Comparison of ENCODE assay signal across 7 cellular contexts in genomic region chr12:102879144-102879763, GRCh38. TPM values are rescaled to one million over a fixed set of nuclear protein-coding genes. Genes with fewer than 3 reads are reported as not detected.
DNase-seq lines count a peak whose midpoint lies in the region; ATAC-seq and TF ChIP-seq lines count a peak whose summit lies in the region.

No MANE protein-coding gene starts in this region.

- no peak overlapping the region for H2BK12ac ChIP-seq in H9 (ENCODE audit: insufficient read length, low read depth, low read length)

- TF ChIP-seq EP300 in neural cell (conservative IDR thresholded peaks at IDR 0.05; ENCODE audit: poor library complexity, severe bottlenecking): no peak

- no peak overlapping the region for H3K4me3 ChIP-seq in esophagus squamous epithelium
- H3K4me3 ChIP-seq in neural cell (ENCODE audit: low read length): no peak overlapping the region

- H3K9me3 Mint-ChIP-seq in H9: no peaks in the 10 kb centered on the region; a peak in 1 of 5 replicates

- no peak overlapping the region for H4K91ac ChIP-seq in H9 (ENCODE audit: insufficient read length, low read depth, low read length)

- H3K27ac ChIP-seq in H9 (ENCODE audit: insufficient read length, low read depth, low read length) (no peak overlapping the region), esophagus squamous epithelium (no peak overlapping the region), neural cell (ENCODE audit: low read length) (no peak overlapping the region)

- H2BK120ac ChIP-seq in H9 (ENCODE audit: low read depth, low read length, poor library complexity, severe bottlenecking): no peak overlapping the region

- H4K20me1 ChIP-seq in H9 (ENCODE audit: control insufficient read depth, insufficient read depth, insufficient read length) (no peaks in the 10 kb centered on the region), neural cell (ENCODE audit: insufficient read depth) (no peaks in the 10 kb centered on the region)

- no peak overlapping the region for H2BK15ac ChIP-seq in H9 (ENCODE audit: low read depth, low read length)

- no CpG with 5 or more reads among the region's 9 CpGs for WGBS in H9 (ENCODE audit: extremely low coverage, insufficient read length, low lambda C conversion rate)
- 8 to 20% methylated on average over 8 to 9 of the region's 9 CpGs for WGBS in esophagus squamous epithelium, 2 donors

- intact Hi-C loops in esophagus squamous epithelium (cut with DNase I): no loop called here

- peak; percentile 75 for TF ChIP-seq RAD21 in neural cell (conservative IDR thresholded peaks at IDR 0.05)

- H3K4ac ChIP-seq in H9 (ENCODE audit: low read depth, low read length): no peak overlapping the region

- H2AFZ ChIP-seq in H9 (ENCODE audit: low read length): no peak overlapping the region
- H2AFZ ChIP-seq in neural cell (ENCODE audit: low read depth, low read length): no peak overlapping the region

- no peak overlapping the region for H3K18ac ChIP-seq in H9 (ENCODE audit: insufficient read length, low read depth, low read length)

- H3K14ac ChIP-seq in H9 (ENCODE audit: insufficient read depth, low read length): no peak overlapping the region

- no peak overlapping the region for H3K4me3 Mint-ChIP-seq in H9

- no peak overlapping the region for H4K5ac ChIP-seq in H9 (ENCODE audit: insufficient read length, low read depth, low read length)

- DNase-seq in H9 (peak; percentile 84), NCI-H1105 treated with DMSO at 0.1 percent for 48 hours (lab: John Stamatoyannopoulos, UW) (peak; percentile 43), SIG-M5 treated with dmso at 0.1 percent for 504 hours (lab: John Stamatoyannopoulos, UW; ENCODE audit: unreplicated experiment) (peak; percentile 83), esophagus squamous epithelium (lab: John Stamatoyannopoulos, UW) (no peak)

- H3K27me3 ChIP-seq in H9 (ENCODE audit: insufficient read depth, low read length) (no peaks in the 10 kb centered on the region), esophagus squamous epithelium (peaks cover 0 to 19% (median 0%) of the 10 kb centered on the region in 4 donors), neural cell (ENCODE audit: insufficient read depth, low read depth, low read length) (peaks cover 14% of the 10 kb centered on the region)

- H3K4me2 ChIP-seq in H9 (ENCODE audit: insufficient read depth, insufficient read length, low read length): no peak overlapping the region
- no peak overlapping the region for H3K4me2 ChIP-seq in neural cell (ENCODE audit: low read length)

- no peak overlapping the region for H3K9ac ChIP-seq in H9 (ENCODE audit: extremely low read depth, insufficient read length, low read length)
- H3K9ac ChIP-seq in neural cell (ENCODE audit: low read length): no peak overlapping the region

- no peaks in the 10 kb centered on the region for H3K79me1 ChIP-seq in H9 (ENCODE audit: insufficient read depth, low read depth, low read length, poor library complexity, severe bottlenecking)

- H3K36me3 Mint-ChIP-seq in H9 (ENCODE audit: insufficient read depth in 1 of 3, low read depth in 3 of 3): no peaks in the 10 kb centered on the region

- H2BK20ac ChIP-seq in H9 (ENCODE audit: low read depth, low read length, poor library complexity, severe bottlenecking): no peak overlapping the region

- H3K56ac ChIP-seq in H9 (ENCODE audit: insufficient read length, low read depth, low read length): no peak overlapping the region

- H3K4me1 Mint-ChIP-seq in H9: peaks cover 2 to 13% of the 10 kb centered on the region in 2 experiments; a peak in 3 of 4 replicates

- ATAC-seq in GM18858 (IDR thresholded peaks at IDR 0.05; ENCODE audit: unreplicated experiment): no peak

- no peak overlapping the region for H3K27ac Mint-ChIP-seq in H9

- peaks cover 1% of the 10 kb centered on the region for H3K27me3 Mint-ChIP-seq in H9 (ENCODE audit: low read depth)

- no peak overlapping the region for H3K23ac ChIP-seq in H9 (ENCODE audit: insufficient read length, low read depth, low read length)

- no peak overlapping the region for H2BK5ac ChIP-seq in H9 (ENCODE audit: insufficient read length, low read length)

- H4K8ac ChIP-seq in H9 (replicated peaks; ENCODE audit: insufficient read length, low read depth, low read length): no peak overlapping the region

- no peak for TF ChIP-seq POLR2A in esophagus squamous epithelium (IDR thresholded peaks at IDR 0.05)

- H2AK5ac ChIP-seq in H9 (ENCODE audit: insufficient read length, low read length): no peak overlapping the region

- no peaks in the 10 kb centered on the region for H3K9me2 ChIP-seq in neural cell (ENCODE audit: insufficient read depth, low read length)

- no peak overlapping the region for H3T11ph ChIP-seq in H9 (ENCODE audit: low read length)

- no peaks in the 10 kb centered on the region for H3F3A ChIP-seq in neural cell (ENCODE audit: insufficient read depth, low read length, poor library complexity, severe bottlenecking)

- TF ChIP-seq CTCF in GM12872 (IDR thresholded peaks at IDR 0.05; ENCODE audit: insufficient read depth, low read depth, low read length) (peak; percentile 68), H9 (conservative IDR thresholded peaks at IDR 0.05) (peak; percentile 75), esophagus squamous epithelium (IDR thresholded peaks at IDR 0.05) (peak in 4 of 6 experiments; percentile 13 to 55 (median 30)), neural cell (IDR thresholded peaks at IDR 0.05; ENCODE audit: poor library complexity, severe bottlenecking) (peak; percentile 76)

- no peaks in the 10 kb centered on the region for H3K23me2 ChIP-seq in H9 (ENCODE audit: insufficient read length, low read depth, low read length, poor library complexity, severe bottlenecking)

- H3K4me1 ChIP-seq in H9 (ENCODE audit: insufficient read depth, low read length) (no peaks in the 10 kb centered on the region), esophagus squamous epithelium (peaks cover 0 to 5% (median 0%) of the 10 kb centered on the region in 3 donors)

- H3K36me3 ChIP-seq in esophagus squamous epithelium: no peaks in the 10 kb centered on the region
- H3K36me3 ChIP-seq in neural cell (ENCODE audit: insufficient read depth, low read length): no peaks in the 10 kb centered on the region

- no peaks in the 10 kb centered on the region for H3K9me3 ChIP-seq in H9 (ENCODE audit: control insufficient read depth, low read depth, low read length)
- H3K9me3 ChIP-seq in esophagus squamous epithelium: no peaks in the 10 kb centered on the region
- H3K9me3 ChIP-seq in neural cell (ENCODE audit: low read length): no peaks in the 10 kb centered on the region

- H3K79me2 ChIP-seq in H9 (ENCODE audit: insufficient read depth, low read length) (no peaks in the 10 kb centered on the region), neural cell (replicated peaks; ENCODE audit: insufficient read depth, low read length) (no peaks in the 10 kb centered on the region)

TF ChIP-seq in neural cell, 6 proteins besides CTCF, POLR2A, EP300 and RAD21:
- no peak for TF ChIP-seq EZH2 (IDR thresholded peaks at IDR 0.05; ENCODE audit: borderline replicate concordance, insufficient read depth, low read length, poor library complexity, severe bottlenecking)
- TF ChIP-seq SMC3 (conservative IDR thresholded peaks at IDR 0.05; ENCODE audit: poor library complexity): peak; percentile 73
- TF ChIP-seq TAF1 (IDR thresholded peaks at IDR 0.05; ENCODE audit: low read depth): no peak

RNA-seq across cellular contexts. Expression of gene PAH, which starts 37.8 kb away (rescaled TPM):
- total RNA-seq in H9 (2021) (6.1 and 8.0 TPM in 2 replicates), esophagus squamous epithelium (not detected)
- not detected in 2 replicates for polyA plus RNA-seq in neural cell
- not detected in 2 replicates for polyA minus RNA-seq in neural cell
